2 cellular contexts compared by ENCODE assay signal in the genomic region with DNA sequence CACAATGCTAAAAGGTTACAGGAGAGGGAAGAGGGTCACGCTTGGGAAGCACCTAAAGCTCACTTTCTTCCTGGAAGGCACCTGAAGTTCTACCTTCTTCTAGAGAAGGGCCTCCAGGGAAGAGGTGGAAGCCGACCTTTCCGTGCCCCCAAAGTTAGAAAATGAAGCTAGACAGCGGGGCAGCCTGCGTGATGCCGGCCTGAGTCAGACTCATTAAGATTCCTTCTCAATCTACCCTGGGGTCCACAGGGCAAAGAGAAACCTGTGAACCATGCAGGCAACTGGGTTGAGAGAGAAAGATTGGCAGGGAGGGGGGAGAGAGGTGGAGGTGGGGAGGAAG.
TF ChIP-seq lines count a peak whose summit lies in the region.

No MANE protein-coding gene starts in this region.

TF ChIP-seq in IMR-90, 13 proteins besides CTCF, POLR2A, EP300 and RAD21:
- TF ChIP-seq SMC3 (IDR thresholded peaks at IDR 0.05; ENCODE audit: low read depth, low read length) (no peak), MAZ (IDR thresholded peaks at IDR 0.05; ENCODE audit: borderline replicate concordance, low read depth, low read length) (0 out of 2 replicates have a peak, but pooled peaks have one; percentile 24), FOS (IDR thresholded peaks at IDR 0.05; ENCODE audit: low read depth, low read length) (peak; percentile 70)
TF ChIP-seq in IMR-90: peak in this region for 2.

TF ChIP-seq in GM12878, 131 proteins besides CTCF, POLR2A, EP300 and RAD21:
- peak; percentile 52; the same call in 1 of the 2 replicates for TF ChIP-seq BACH1 (IDR thresholded peaks at IDR 0.05; ENCODE audit: borderline replicate concordance)
- no peak for TF ChIP-seq LARP7 (IDR thresholded peaks at IDR 0.05)
- peak; percentile 60; the same call in 1 of the 2 replicates for TF ChIP-seq TAF1 (IDR thresholded peaks at IDR 0.05; ENCODE audit: borderline replicate concordance, low read depth, low read length)
- 0 out of 2 replicates have a peak, but pooled peaks have one; percentile 2 for TF ChIP-seq MEF2A (IDR thresholded peaks at IDR 0.05; ENCODE audit: insufficient read depth, low read depth, low read length)
- peak; percentile 8 for TF ChIP-seq POLR2AphosphoS2 (IDR thresholded peaks at IDR 0.05; ENCODE audit: low read depth, low read length)
- no peak for TF ChIP-seq SPI1 (IDR thresholded peaks at IDR 0.05; ENCODE audit: borderline replicate concordance, insufficient read depth, low read depth, low read length)
- peak; percentile 71; the same call in 1 of the 2 replicates for TF ChIP-seq PAX5 (IDR thresholded peaks at IDR 0.05; ENCODE audit: borderline replicate concordance, low read depth, low read length)
- TF ChIP-seq SIX5 (IDR thresholded peaks at IDR 0.05; ENCODE audit: low read depth, low read length, severe bottlenecking): peak; percentile 8
- TF ChIP-seq YY1 (IDR thresholded peaks at IDR 0.05; ENCODE audit: low read depth, low read length): 0 out of 2 replicates have a peak, but pooled peaks have one; percentile 24
